In genomic region chr2:149329068-149329467, GRCh38 we compare ENCODE assay signal across 9 cellular contexts. TPM values are rescaled to one million over a fixed set of nuclear protein-coding genes. Genes with fewer than 3 reads are reported as not detected.
A peak's percentile ranks its signal among the peaks of the same experiment; 100 is the strongest.
DNase-seq lines count a peak whose midpoint lies in the region; ATAC-seq and TF ChIP-seq lines count a peak whose summit lies in the region.
"Had no signal": no experiment of that assay in that cellular context is flagged by ENCODE, and none has a peak within 500 bp of the region (broad histone marks: within the 10 kb centered on the region; RNA-seq: fewer than 3 reads in every experiment).

No MANE protein-coding gene starts in this region.

- CTCF ChIA-PET in BJ (lab: Yijun Ruan, JAX) (interaction anchor here (0.7 kb wide), 1 partner anchor 64 kb away, joined by 4 read pairs; no protein-coding TSS in a partner anchor), activated B cell treated with CpG ODN at 0.5 μM for 24 hours (lab: Charles Lee) (no interaction called here)
- CTCF ChIA-PET in naive thymus-derived CD4-positive, alpha-beta T cell (lab: Charles Lee): no interaction called here
- CTCF ChIA-PET in activated CD4-positive, alpha-beta T cell treated with anti-CD3 and anti-CD28 coated beads for 36 hours (lab: Charles Lee): no interaction called here

- ATAC-seq in activated B cell treated with CpG ODN at 0.5 μM for 24 hours (ENCODE audit: low read depth) (no peak), left lobe of liver (peak; percentile 12), HG03139 (IDR thresholded peaks at IDR 0.05; ENCODE audit: unreplicated experiment) (no peak)
- ATAC-seq in naive thymus-derived CD4-positive, alpha-beta T cell: no peak
- no peak for ATAC-seq in activated CD4-positive, alpha-beta T cell treated with anti-CD3 and anti-CD28 coated beads for 36 hours

- peak overlapping the region; percentile 74 for H3K4me3 Mint-ChIP-seq in activated B cell treated with CpG ODN at 0.5 μM for 24 hours
- H3K4me3 Mint-ChIP-seq in naive thymus-derived CD4-positive, alpha-beta T cell: peak overlapping the region in 4 of 10 donors; percentile 13 to 69 (median 35)
- H3K4me3 Mint-ChIP-seq in activated CD4-positive, alpha-beta T cell treated with anti-CD3 and anti-CD28 coated beads for 36 hours: no peak overlapping the region

- TF ChIP-seq CTCF in BJ (IDR thresholded peaks at IDR 0.05; ENCODE audit: insufficient read depth, low read depth, low read length) (peak; percentile 54), HFF-Myc (IDR thresholded peaks at IDR 0.05; ENCODE audit: low read depth, low read length, missing control alignments) (peak; percentile 41), activated B cell treated with CpG ODN at 0.5 μM for 24 hours (IDR thresholded peaks at IDR 0.05) (no peak)

- H3K4me1 Mint-ChIP-seq in activated B cell treated with CpG ODN at 0.5 μM for 24 hours: peaks cover 16% of the 10 kb centered on the region
- peaks cover 0 to 10% (median 5%) of the 10 kb centered on the region in 7 donors for H3K4me1 Mint-ChIP-seq in naive thymus-derived CD4-positive, alpha-beta T cell
- H3K4me1 Mint-ChIP-seq in activated CD4-positive, alpha-beta T cell treated with anti-CD3 and anti-CD28 coated beads for 36 hours: peaks cover 9% of the 10 kb centered on the region

- H3K36me3 ChIP-seq in BJ (ENCODE audit: control insufficient read depth, insufficient read depth, low read length): no peaks in the 10 kb centered on the region
- no peaks in the 10 kb centered on the region for H3K36me3 ChIP-seq in naive thymus-derived CD4-positive, alpha-beta T cell (ENCODE audit: control insufficient read depth in 2 of 3, insufficient read depth in 3 of 3, low read length in 3 of 3)

- peaks cover 3% of the 10 kb centered on the region for H3K9me3 Mint-ChIP-seq in activated B cell treated with CpG ODN at 0.5 μM for 24 hours
- H3K9me3 Mint-ChIP-seq in naive thymus-derived CD4-positive, alpha-beta T cell: peaks cover 0 to 11% (median 4%) of the 10 kb centered on the region in 11 donors
- H3K9me3 Mint-ChIP-seq in activated CD4-positive, alpha-beta T cell treated with anti-CD3 and anti-CD28 coated beads for 36 hours (ENCODE audit: low read depth): no peaks in the 10 kb centered on the region

- H3K9me3 ChIP-seq in naive thymus-derived CD4-positive, alpha-beta T cell (ENCODE audit: control insufficient read depth in 2 of 3, low read length in 3 of 3): no peaks in the 10 kb centered on the region

- DNase-seq in BJ (ENCODE audit: low read depth) (no peak), HFF-Myc (ENCODE audit: extremely low read depth, low read depth) (no peak), activated B cell treated with CpG ODN at 0.5 μM for 24 hours (no peak), left lobe of liver (ENCODE audit: low spot score) (no peak), cerebellum (ENCODE audit: low spot score) (no peak)
- no peak for DNase-seq in naive thymus-derived CD4-positive, alpha-beta T cell
- no peak for DNase-seq in activated CD4-positive, alpha-beta T cell treated with anti-CD3 and anti-CD28 coated beads for 36 hours

- H3K27me3 ChIP-seq in BJ (ENCODE audit: control insufficient read depth, insufficient read depth, low read length): no peaks in the 10 kb centered on the region; the same call in 1 of the 2 replicates
- peaks cover 0 to 11% of the 10 kb centered on the region in 2 donors for H3K27me3 ChIP-seq in naive thymus-derived CD4-positive, alpha-beta T cell (ENCODE audit: control insufficient read depth in 2 of 2, insufficient read depth in 2 of 2, low read length in 2 of 2)

- intact Hi-C loops in activated B cell treated with CpG ODN at 0.5 μM for 24 hours (cut with micrococcal nuclease): no loop called here
- intact Hi-C loops in naive thymus-derived CD4-positive, alpha-beta T cell (cut with micrococcal nuclease): no loop called here
- intact Hi-C loops in activated CD4-positive, alpha-beta T cell treated with anti-CD3 and anti-CD28 coated beads for 36 hours (cut with DNase I, micrococcal nuclease): no loop called here

- peaks cover 40% of the 10 kb centered on the region for H3K27me3 Mint-ChIP-seq in activated B cell treated with CpG ODN at 0.5 μM for 24 hours
- H3K27me3 Mint-ChIP-seq in naive thymus-derived CD4-positive, alpha-beta T cell: peaks cover 46 to 66% (median 55%) of the 10 kb centered on the region in 5 donors
- H3K27me3 Mint-ChIP-seq in activated CD4-positive, alpha-beta T cell treated with anti-CD3 and anti-CD28 coated beads for 36 hours: peaks cover 47% of the 10 kb centered on the region

- no peak overlapping the region for H3K27ac ChIP-seq in naive thymus-derived CD4-positive, alpha-beta T cell (ENCODE audit: low read depth, low read length)

- POLR2A ChIA-PET in BJ (lab: Charles Lee): no interaction called here
- POLR2A ChIA-PET in activated B cell treated with CpG ODN at 0.5 μM for 24 hours (lab: Charles Lee): no interaction called here
- POLR2A ChIA-PET in naive thymus-derived CD4-positive, alpha-beta T cell (lab: Charles Lee): no interaction called here
- POLR2A ChIA-PET in activated CD4-positive, alpha-beta T cell treated with anti-CD3 and anti-CD28 coated beads for 36 hours (lab: Charles Lee): no interaction called here

- H3K4me1 ChIP-seq in naive thymus-derived CD4-positive, alpha-beta T cell (ENCODE audit: control insufficient read depth in 2 of 2, insufficient read depth in 2 of 2, low read length in 2 of 2): no peaks in the 10 kb centered on the region

- H3K27ac Mint-ChIP-seq in activated B cell treated with CpG ODN at 0.5 μM for 24 hours: no peak overlapping the region
- H3K27ac Mint-ChIP-seq in naive thymus-derived CD4-positive, alpha-beta T cell: no peak overlapping the region
- H3K27ac Mint-ChIP-seq in activated CD4-positive, alpha-beta T cell treated with anti-CD3 and anti-CD28 coated beads for 36 hours: no peak overlapping the region

- H3K4me3 ChIP-seq in BJ (ENCODE audit: low read depth, low read length) (no peak overlapping the region), HFF-Myc (replicated peaks; ENCODE audit: low read depth, low read length) (peak overlapping the region; percentile 60; the same call in 1 of the 2 replicates)
- H3K4me3 ChIP-seq in naive thymus-derived CD4-positive, alpha-beta T cell (ENCODE audit: low read length): no peak overlapping the region

- no peaks in the 10 kb centered on the region for H3K36me3 Mint-ChIP-seq in activated B cell treated with CpG ODN at 0.5 μM for 24 hours (ENCODE audit: low read depth)
- peaks cover 0 to 4% (median 0%) of the 10 kb centered on the region in 5 donors for H3K36me3 Mint-ChIP-seq in naive thymus-derived CD4-positive, alpha-beta T cell
- H3K36me3 Mint-ChIP-seq in activated CD4-positive, alpha-beta T cell treated with anti-CD3 and anti-CD28 coated beads for 36 hours (ENCODE audit: low read depth): no peaks in the 10 kb centered on the region

RNA-seq across cellular contexts. Expression of gene LYPD6, which starts 1.3 kb away (rescaled TPM):
- polyA plus RNA-seq in BJ (2011; rRNA removed): 7.1 and 9.4 TPM in 2 replicates
- polyA minus RNA-seq in BJ (2011; rRNA and poly(A)+ RNA removed): 9.8 TPM in 2 replicates
- total RNA-seq in activated B cell treated with CpG ODN at 0.5 μM for 24 hours (not detected in 2 replicates), left lobe of liver (0.25 TPM), cerebellum (7.5 TPM)
- total RNA-seq in naive thymus-derived CD4-positive, alpha-beta T cell: not detected
- polyA plus RNA-seq in naive thymus-derived CD4-positive, alpha-beta T cell: not detected
- not detected for total RNA-seq in activated CD4-positive, alpha-beta T cell treated with anti-CD3 and anti-CD28 coated beads for 36 hours
- total RNA-seq: T-helper 1 cell treated with Interleukin-12 subunit alpha and Interleukin-12 subunit beta and Interleukin-4 antibody, amounts not matched to agents 30 ng/mL and 1 ng/mL, for 36 hours had no signal
